In genomic region chr6:69791065-69791471, GRCh38 we compare ENCODE assay signal across 9 cellular contexts. TPM values are rescaled to one million over a fixed set of nuclear protein-coding genes. Genes with fewer than 3 reads are reported as not detected.
DNase-seq lines count a peak whose midpoint lies in the region; ATAC-seq, FAIRE-seq and TF ChIP-seq lines count a peak whose summit lies in the region.
"Had no signal": no experiment of that assay in that cellular context is flagged by ENCODE, and none has a peak within 500 bp of the region (broad histone marks: within the 10 kb centered on the region; RNA-seq: fewer than 3 reads in every experiment).

No MANE protein-coding gene starts in this region.

- peaks cover 0 to 3% of the 10 kb centered on the region in 2 experiments for H3K36me3 ChIP-seq in keratinocyte (ENCODE audit: control insufficient read depth in 2 of 2, extremely low read depth in 1 of 2, insufficient read depth in 2 of 2, low read length in 2 of 2)

- dilution Hi-C loops in keratinocyte (cut with MboI; ENCODE audit: extremely low pct_ligation_motif_present, low sequenced_read_pairs), result no loop called here

- no peak for DNase-seq in Calu3
- DNase-seq in NCI-H1105 treated with DMSO at 0.1 percent for 48 hours (lab: John Stamatoyannopoulos, UW), result peak; percentile 37
- DNase-seq in keratinocyte (ENCODE audit: low read depth, low spot score), result no peak
- DNase-seq in CD1c-positive myeloid dendritic cell (ENCODE audit: extremely low spot score), result no peak
- no peak for DNase-seq in omental fat pad (ENCODE audit: low spot score)
- DNase-seq in HuH-7 (ENCODE audit: low spot score), result no peak
- no peak for DNase-seq in DMS153 (lab: John Stamatoyannopoulos, UW)

- peak; percentile 71 for FAIRE-seq in keratinocyte (lab: Jason Lieb, UNC)

- no peak for TF ChIP-seq CTCF in Calu3 (IDR thresholded peaks at IDR 0.05; ENCODE audit: unreplicated experiment)
- no peak for TF ChIP-seq CTCF in keratinocyte (optimal IDR thresholded peaks at IDR 0.05 in 1 of 3, IDR thresholded peaks at IDR 0.05 in 1 of 3, conservative IDR thresholded peaks at IDR 0.05 in 1 of 3; ENCODE audit: extremely low read depth in 1 of 3, insufficient read depth in 2 of 3, low read length in 3 of 3)
- no peak for TF ChIP-seq CTCF in omental fat pad (IDR thresholded peaks at IDR 0.05)

- no TSS peak for BruUV-seq in Calu3 (replicated peaks; lab: Mats Ljungman, UMichigan)

- H3K79me2 ChIP-seq in keratinocyte (ENCODE audit: control insufficient read depth, insufficient read depth, low read length), result peaks cover 12% of the 10 kb centered on the region

- peaks cover 5% of the 10 kb centered on the region for H3K36me3 Mint-ChIP-seq in Calu3 (ENCODE audit: insufficient read depth, unreplicated experiment)

- H4K20me1 ChIP-seq in keratinocyte (ENCODE audit: control insufficient read depth, extremely low read depth, insufficient read depth, low read length), result no peaks in the 10 kb centered on the region

- peaks cover 31% of the 10 kb centered on the region for H3K4me1 Mint-ChIP-seq in Calu3 (ENCODE audit: low read depth, unreplicated experiment)

- peak; percentile 57 for ATAC-seq in GM21737 (IDR thresholded peaks at IDR 0.05; ENCODE audit: unreplicated experiment)
- ATAC-seq in omental fat pad (ENCODE audit: low FRiP score), result no peak

- H3K9me1 ChIP-seq in keratinocyte (ENCODE audit: control insufficient read depth, extremely low read depth, insufficient read depth, low read length), result no peaks in the 10 kb centered on the region

- no peaks in the 10 kb centered on the region for H3K27me3 Mint-ChIP-seq in Calu3 (ENCODE audit: unreplicated experiment)

- no peaks in the 10 kb centered on the region for H3K9me3 Mint-ChIP-seq in Calu3 (ENCODE audit: low read depth, unreplicated experiment)

- H3K4me1 ChIP-seq in keratinocyte (ENCODE audit: control insufficient read depth, extremely low read depth, insufficient read depth, low read length), result peaks cover 12% of the 10 kb centered on the region

- H3K27ac Mint-ChIP-seq in Calu3 (ENCODE audit: unreplicated experiment), result peak overlapping the region; percentile 5

- peak overlapping the region in 1 of 3 experiments; percentile 3 for H3K4me3 ChIP-seq in keratinocyte (ENCODE audit: control insufficient read depth in 2 of 3, extremely low read depth in 1 of 3, insufficient read depth in 2 of 3, low read depth in 1 of 3, low read length in 3 of 3)

- no peak overlapping the region for H2AFZ ChIP-seq in keratinocyte (ENCODE audit: control insufficient read depth, low read length)

- peak overlapping the region; percentile 18 for H3K4me2 ChIP-seq in keratinocyte (ENCODE audit: control insufficient read depth, extremely low read depth, insufficient read depth, low read depth, low read length)
- H3K4me2 ChIP-seq: KMS-11 had no signal

- CTCF ChIA-PET in Calu3 (lab: Charles Lee), result no interaction called here

- H3K9me3 ChIP-seq in keratinocyte (ENCODE audit: control insufficient read depth, low read depth, low read length), result no peaks in the 10 kb centered on the region

- H3K27me3 ChIP-seq in keratinocyte (ENCODE audit: control insufficient read depth, extremely low read depth, insufficient read depth, low read length), result no peaks in the 10 kb centered on the region

- H3K4me3 Mint-ChIP-seq in Calu3 (ENCODE audit: low read depth, unreplicated experiment), result no peak overlapping the region

- peak overlapping the region; percentile 10 for H3K27ac ChIP-seq in keratinocyte (ENCODE audit: control insufficient read depth, insufficient read depth, low read length)
- H3K27ac ChIP-seq: KMS-11 had no signal

- H3K9ac ChIP-seq in keratinocyte (ENCODE audit: control insufficient read depth, extremely low read depth, insufficient read depth, low read length), result no peak overlapping the region
- H3K9ac ChIP-seq: KMS-11 had no signal

- intact Hi-C loops in Calu3 (cut with micrococcal nuclease; ENCODE audit: unreplicated experiment), result no loop called here

RNA-seq across cellular contexts. Expression of gene LMBRD1, which starts 5.7 kb away (rescaled TPM):
- total RNA-seq in Calu3 (2022), result 35.7 and 36.6 TPM in 2 replicates
- polyA plus RNA-seq in keratinocyte, result 16.2 to 30.1 TPM (median 18.5 TPM) in 3 replicates
- polyA plus RNA-seq in keratinocyte (2011; ENCODE audit: low read depth), result 121 TPM
- polyA plus RNA-seq in keratinocyte (2011; cell fraction: cytosol; rRNA removed), result 8.4 and 16.7 TPM in 2 replicates
- polyA plus RNA-seq in keratinocyte (2011; cell fraction: nucleus; rRNA removed), result 25.2 and 45.1 TPM in 2 replicates
- polyA plus RNA-seq in keratinocyte (2012; ENCODE audit: low replicate concordance), result 15.0 and 26.0 TPM in 2 replicates
- 3.6 to 14.6 TPM (median 8.1 TPM) in 3 replicates for polyA minus RNA-seq in keratinocyte
- 9.6 TPM for polyA minus RNA-seq in keratinocyte (2011; cell fraction: cytosol; rRNA and poly(A)+ RNA removed)
- 17.4 and 25.7 TPM in 2 replicates for polyA minus RNA-seq in keratinocyte (2011; cell fraction: nucleus; rRNA and poly(A)+ RNA removed)
- 10 to 100 TPM; 41.6 to 66.0 (median 57.1) TPM for total RNA-seq in omental fat pad
